14 cellular contexts compared by ENCODE assay signal in the genomic region with DNA sequence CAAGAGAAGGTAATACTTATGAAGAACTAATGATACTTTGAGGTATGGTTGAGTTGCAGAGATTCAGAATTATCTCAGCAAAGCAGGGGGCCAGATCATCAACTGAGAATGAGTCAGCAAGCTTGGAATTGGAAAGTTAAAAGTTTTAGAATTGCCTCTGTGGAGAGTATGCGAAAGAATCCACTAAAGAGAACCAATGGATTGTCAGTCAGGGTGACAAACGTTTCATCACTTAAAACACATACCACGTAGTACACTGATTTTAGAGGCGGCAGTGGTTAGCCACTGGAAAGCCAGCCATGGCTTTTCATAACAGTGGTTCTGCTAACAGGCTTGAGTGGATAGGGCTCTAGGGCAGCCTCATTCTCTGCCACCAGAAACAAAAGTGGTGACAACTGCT. TPM values are rescaled to one million over a fixed set of nuclear protein-coding genes. Genes with fewer than 3 reads are reported as not detected.
A peak's percentile ranks its signal among the peaks of the same experiment; 100 is the strongest.
DNase-seq lines count a peak whose midpoint lies in the region; TF ChIP-seq lines count a peak whose summit lies in the region.
"Had no signal": no experiment of that assay in that cellular context is flagged by ENCODE, and none has a peak within 500 bp of the region (broad histone marks: within the 10 kb centered on the region; RNA-seq: fewer than 3 reads in every experiment).

No MANE protein-coding gene starts in this region.

- peak overlapping the region; percentile 68 for H3K4me2 ChIP-seq in smooth muscle cell
- no peak overlapping the region for H3K4me2 ChIP-seq in hepatocyte

- DNase-seq in GM04503 (ENCODE audit: low read depth): peak; percentile 63
- peak in 1 of 2 experiments; percentile 55 for DNase-seq in SJSA1 (ENCODE audit: low read depth in 1 of 2, low spot score in 2 of 2)
- DNase-seq in fibroblast of mammary gland (ENCODE audit: low read depth): peak; percentile 46
- DNase-seq in smooth muscle cell (lab: John Stamatoyannopoulos, UW; ENCODE audit: unreplicated experiment): no peak
- DNase-seq in hepatocyte (ENCODE audit: low spot score): no peak
- no peak for DNase-seq in activated effector memory CD4-positive, alpha-beta T cell treated with Interleukin-2 at 50 U/mL for 16 hours
- no peak for DNase-seq in retina
- DNase-seq: activated T-cell treated with anti-CD3 and anti-CD28 coated beads, Interleukin-2, amount 50 U/mL, for 72 hours; Caco-2; H7; Karpas-422; NCI-H2081; right cardiac atrium had no signal

- 9% methylated on average over 4 of the region's 4 CpGs for WGBS in smooth muscle cell (ENCODE audit: low lambda C conversion rate)
- 77% methylated on average over 4 of the region's 4 CpGs for WGBS in hepatocyte (ENCODE audit: low lambda C conversion rate, missing lambda C conversion rate)

- H3K4me1 ChIP-seq in SJSA1 (replicated peaks): peaks cover 16% of the 10 kb centered on the region
- H3K4me1 ChIP-seq in smooth muscle cell (ENCODE audit: low read depth): peaks cover 30% of the 10 kb centered on the region
- H3K4me1 ChIP-seq in hepatocyte (ENCODE audit: insufficient read depth): peaks cover 24% of the 10 kb centered on the region
- H3K4me1 ChIP-seq: ascending aorta, Caco-2 had no signal

- H2AFZ ChIP-seq in smooth muscle cell (ENCODE audit: low read depth): no peak overlapping the region
- H2AFZ ChIP-seq in hepatocyte: no peak overlapping the region

- no peak overlapping the region for H3K9ac ChIP-seq in smooth muscle cell (ENCODE audit: low read depth)

- H3K27ac ChIP-seq in SJSA1: peak overlapping the region; percentile 47
- H3K27ac ChIP-seq in smooth muscle cell (ENCODE audit: low read depth): peak overlapping the region; percentile 73
- H3K27ac ChIP-seq in hepatocyte: no peak overlapping the region
- H3K27ac ChIP-seq: ascending aorta had no signal

- TF ChIP-seq CTCF in fibroblast of mammary gland (conservative IDR thresholded peaks at IDR 0.05; ENCODE audit: control insufficient read depth, insufficient read depth, low read depth, low read length): no peak
- TF ChIP-seq CTCF in smooth muscle cell (IDR thresholded peaks at IDR 0.05; ENCODE audit: borderline replicate concordance, insufficient read depth, poor library complexity, severe bottlenecking): no peak
- no peak for TF ChIP-seq CTCF in hepatocyte (IDR thresholded peaks at IDR 0.05; ENCODE audit: poor library complexity)

- H3K27me3 ChIP-seq in SJSA1 (replicated peaks) (no peaks in the 10 kb centered on the region), smooth muscle cell (ENCODE audit: low read depth) (no peaks in the 10 kb centered on the region), hepatocyte (no peaks in the 10 kb centered on the region)
- H3K27me3 ChIP-seq: ascending aorta had no signal

- H4K20me1 ChIP-seq in smooth muscle cell (ENCODE audit: low read depth) (no peaks in the 10 kb centered on the region), hepatocyte (ENCODE audit: insufficient read depth, poor library complexity, severe bottlenecking) (no peaks in the 10 kb centered on the region)

- H3K4me3 ChIP-seq in SJSA1 (no peak overlapping the region), fibroblast of mammary gland (ENCODE audit: control insufficient read depth, low read depth, low read length) (no peak overlapping the region), smooth muscle cell (no peak overlapping the region), hepatocyte (no peak overlapping the region)
- H3K4me3 ChIP-seq: ascending aorta had no signal

- H3F3A ChIP-seq in smooth muscle cell (ENCODE audit: low read depth): peaks cover 17% of the 10 kb centered on the region

- peaks cover 20% of the 10 kb centered on the region for H3K79me2 ChIP-seq in smooth muscle cell (ENCODE audit: low read depth)
- peaks cover 22% of the 10 kb centered on the region for H3K79me2 ChIP-seq in hepatocyte

- H3K9me2 ChIP-seq in hepatocyte (replicated peaks; ENCODE audit: insufficient read depth): no peaks in the 10 kb centered on the region

- H3K36me3 ChIP-seq in SJSA1: peaks cover 9% of the 10 kb centered on the region
- no peaks in the 10 kb centered on the region for H3K36me3 ChIP-seq in smooth muscle cell (ENCODE audit: low read depth)
- no peaks in the 10 kb centered on the region for H3K36me3 ChIP-seq in hepatocyte (replicated peaks; ENCODE audit: insufficient read depth, low read depth)

- H3K9me3 ChIP-seq in SJSA1 (replicated peaks) (no peaks in the 10 kb centered on the region), smooth muscle cell (replicated peaks; ENCODE audit: low read depth) (no peaks in the 10 kb centered on the region), hepatocyte (ENCODE audit: low read depth) (no peaks in the 10 kb centered on the region)
- H3K9me3 ChIP-seq: ascending aorta, Caco-2 had no signal

RNA-seq across cellular contexts. Expression of a gene that starts 30.7 kb away (rescaled TPM):
- total RNA-seq in SJSA1 (2014; rRNA removed; shearing (Covaris generic)): 28.6 and 39.6 TPM in 2 replicates
- total RNA-seq in smooth muscle cell: 70.4 and 94.9 TPM in 2 replicates
- 52.7 and 63.1 TPM in 2 replicates for polyA plus RNA-seq in smooth muscle cell
- total RNA-seq in hepatocyte: 82.1 and 101 TPM in 2 replicates
- polyA plus RNA-seq in hepatocyte: 81.3 and 82.8 TPM in 2 replicates

Comparison
In these comparisons a context has a peak if more than half of its experiments do, and no peak if none do; other contexts are left out.
1. DNase-seq: peak in GM04503 (single experiment) and fibroblast of mammary gland (single experiment); none in smooth muscle cell (single experiment), hepatocyte (single experiment), activated effector memory CD4-positive, alpha-beta T cell treated with Interleukin-2 at 50 U/mL for 16 hours (single experiment) and retina (single experiment).